ENCODE assay signal across 20 cellular contexts in genomic region chr5:40266952-40267351, GRCh38.
"Had no signal": no experiment of that assay in that cellular context is flagged by ENCODE, and none has a peak within 500 bp of the region (broad histone marks: within the 10 kb centered on the region; RNA-seq: fewer than 3 reads in every experiment).

No MANE protein-coding gene starts in this region.

- H3K9me3 ChIP-seq: gastrocnemius medialis, lower lobe of right lung, ovary, psoas muscle, right lobe of liver, thoracic aorta, tibial nerve, upper lobe of left lung had no signal

- DNase-seq: cortex of kidney; effector memory CD8-positive, alpha-beta T cell; gastrocnemius medialis; head of caudate nucleus; left ventricle myocardium superior; lower lobe of right lung; natural killer cell; occipital lobe; ovary; posterior cingulate gyrus; psoas muscle; right lobe of liver; small intestine; stimulated activated CD4-positive, alpha-beta T cell treated with anti-CD3 and anti-CD28 coated beads, Interleukin-15, amount 100 ng/mL, for 24 hours; stimulated activated CD4-positive, alpha-beta T cell treated with anti-CD3 and anti-CD28 coated beads, Interleukin-4, amount 100 ng/mL, for 1 hour; stimulated activated CD8-positive, alpha-beta memory T cell treated with anti-CD3 and anti-CD28 coated beads, Interleukin-4, amount 100 ng/mL, for 48 hours; stimulated activated naive CD4-positive, alpha-beta T cell treated with Interleukin-2 at 50 U/mL for 16 hours; upper lobe of left lung had no signal

- ATAC-seq: effector memory CD8-positive, alpha-beta T cell; gastrocnemius medialis; left ventricle myocardium superior; lower lobe of right lung; natural killer cell; psoas muscle; right lobe of liver had no signal

- H3K4me3 ChIP-seq: gastrocnemius medialis, lower lobe of right lung, ovary, psoas muscle, right lobe of liver, thoracic aorta, tibial nerve, upper lobe of left lung had no signal

- H3K27me3 ChIP-seq: gastrocnemius medialis, ovary, right lobe of liver, tibial nerve, upper lobe of left lung had no signal

- H3K4me1 ChIP-seq: gastrocnemius medialis, lower lobe of right lung, psoas muscle, right lobe of liver, upper lobe of left lung had no signal

- H3K27ac ChIP-seq: gastrocnemius medialis, lower lobe of right lung, ovary, psoas muscle, right lobe of liver, thoracic aorta, tibial nerve, upper lobe of left lung had no signal
